Comparison of ENCODE assay signal across 8 cellular contexts in the genomic region with DNA sequence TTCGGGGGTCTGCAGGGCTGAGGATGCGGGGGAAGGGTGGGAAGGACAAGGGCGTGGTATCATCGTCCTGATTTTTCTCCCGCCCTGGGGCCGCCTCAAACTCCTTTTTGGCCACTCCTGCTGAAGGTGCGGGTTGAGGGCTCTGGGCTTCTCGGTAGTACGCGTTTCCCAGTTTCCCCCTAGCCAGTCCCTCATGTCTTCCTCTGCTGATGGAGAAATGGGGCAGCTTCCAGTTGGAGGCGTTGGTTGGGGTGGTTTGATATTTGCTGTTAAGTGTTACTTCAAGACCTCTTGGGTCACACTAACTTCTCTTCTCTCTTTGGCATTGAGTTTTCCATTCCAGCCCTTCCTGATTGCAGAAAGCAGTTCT. TPM values are rescaled to one million over a fixed set of nuclear protein-coding genes. Genes with fewer than 3 reads are reported as not detected.
DNase-seq lines count a peak whose midpoint lies in the region; ATAC-seq and TF ChIP-seq lines count a peak whose summit lies in the region.

No MANE protein-coding gene starts in this region.

- H3K18ac ChIP-seq in neuronal stem cell (ENCODE audit: low read length) = peak overlapping the region; percentile 99

- no peak overlapping the region for H3K4ac ChIP-seq in neuronal stem cell (ENCODE audit: low read length)

- H3K23ac ChIP-seq in neuronal stem cell (ENCODE audit: low read depth, low read length, poor library complexity) = peak overlapping the region; percentile 97

- H2BK120ac ChIP-seq in neuronal stem cell (ENCODE audit: low read depth, low read length) = no peak overlapping the region

- H3K4me2 ChIP-seq in neuronal stem cell (ENCODE audit: insufficient read depth, low read length, poor library complexity, severe bottlenecking) = peak overlapping the region; percentile 81

- no peak overlapping the region for H2BK12ac ChIP-seq in neuronal stem cell (ENCODE audit: low read length)

- no peaks in the 10 kb centered on the region for H3K36me3 ChIP-seq in neuronal stem cell (replicated peaks in 1 of 2; ENCODE audit: control insufficient read depth in 2 of 2, insufficient read depth in 2 of 2, low read length in 2 of 2)

- H3K79me1 ChIP-seq in neuronal stem cell (ENCODE audit: low read depth, low read length) = no peaks in the 10 kb centered on the region

- DNase-seq in NCI-H146 (lab: John Stamatoyannopoulos, UW) (peak; percentile 23), NCI-H146 treated with DMSO at 0.1 percent for 48 hours (lab: John Stamatoyannopoulos, UW; ENCODE audit: unreplicated experiment) (no peak), UCSD-AML1 (lab: John Stamatoyannopoulos, UW; ENCODE audit: unreplicated experiment) (peak; percentile 59), fibroblast of pulmonary artery (ENCODE audit: low read depth) (no peak), neuronal stem cell (ENCODE audit: low spot score) (no peak), GDM1 (lab: John Stamatoyannopoulos, UW) (no peak)

- H3K27ac ChIP-seq in neuronal stem cell (replicated peaks; ENCODE audit: low read length) = peak overlapping the region; percentile 92

- ATAC-seq in GM19467 (IDR thresholded peaks at IDR 0.05; ENCODE audit: unreplicated experiment) (peak; percentile 30), HG03460 (IDR thresholded peaks at IDR 0.05; ENCODE audit: unreplicated experiment) (peak; percentile 34)

- H3K4me3 ChIP-seq in fibroblast of pulmonary artery (replicated peaks; ENCODE audit: low read depth, low read length) (peak overlapping the region; percentile 58), neuronal stem cell (ENCODE audit: low read length in 2 of 2) (peak overlapping the region; percentile 85 to 93)

- peak overlapping the region; percentile 82 for H4K8ac ChIP-seq in neuronal stem cell (ENCODE audit: low read depth, low read length)

- peak overlapping the region; percentile 7 for H2AK5ac ChIP-seq in neuronal stem cell (ENCODE audit: low read depth, low read length)

- peak overlapping the region; percentile 97 for H3K9ac ChIP-seq in neuronal stem cell (ENCODE audit: low read depth, low read length, poor library complexity)

- H2AFZ ChIP-seq in neuronal stem cell (ENCODE audit: low read length) = peak overlapping the region; percentile 96

- H3K9me3 ChIP-seq in neuronal stem cell (replicated peaks in 1 of 2; ENCODE audit: control insufficient read depth in 2 of 2, insufficient read depth in 1 of 2, low read depth in 1 of 2, low read length in 2 of 2) = no peaks in the 10 kb centered on the region

- no peak overlapping the region for H4K91ac ChIP-seq in neuronal stem cell (ENCODE audit: low read depth, low read length, poor library complexity)

- H2BK5ac ChIP-seq in neuronal stem cell (ENCODE audit: low read length) = peak overlapping the region; percentile 82

- H3K27me3 ChIP-seq in neuronal stem cell (ENCODE audit: control insufficient read depth in 3 of 3, insufficient read depth in 3 of 3, low read depth in 1 of 3, low read length in 3 of 3) = no peaks in the 10 kb centered on the region

- no CpG with 5 or more reads among the region's 11 CpGs for WGBS in neuronal stem cell (ENCODE audit: extremely low coverage in 2 of 2, insufficient read length in 2 of 2, insufficient replicate concordance in 1 of 2), 2 donors

- peaks cover 0 to 3% of the 10 kb centered on the region in 2 donors for H3K4me1 ChIP-seq in neuronal stem cell (ENCODE audit: control insufficient read depth in 2 of 2, insufficient read depth in 1 of 2, low read depth in 1 of 2, low read length in 2 of 2)

- H3K14ac ChIP-seq in neuronal stem cell (ENCODE audit: low read length) = no peak overlapping the region

- TF ChIP-seq CTCF in fibroblast of pulmonary artery (IDR thresholded peaks at IDR 0.05; ENCODE audit: low read length, missing control alignments) = no peak

- peak overlapping the region; percentile 58 for H2BK15ac ChIP-seq in neuronal stem cell (ENCODE audit: low read length)

RNA-seq across cellular contexts. Expression of gene GSTCD, which starts 0.5 kb away (rescaled TPM):
- 16.5 TPM for polyA plus RNA-seq in neuronal stem cell (2013, experiment 1 of 2)
- polyA plus RNA-seq in neuronal stem cell (2013, experiment 2 of 2) = 18.9 TPM

RNA-seq across cellular contexts. Expression of gene INTS12, which starts 0.6 kb away (rescaled TPM):
- polyA plus RNA-seq in neuronal stem cell (2013, experiment 1 of 2) = 28.0 TPM
- polyA plus RNA-seq in neuronal stem cell (2013, experiment 2 of 2) = 28.3 TPM

Comparison
In these comparisons a context has a peak if more than half of its experiments do, and no peak if none do; other contexts are left out.
1. DNase-seq: peak in NCI-H146 (single experiment) and UCSD-AML1 (single experiment); none in NCI-H146 treated with DMSO at 0.1 percent for 48 hours (single experiment), fibroblast of pulmonary artery (single experiment), neuronal stem cell (single experiment) and GDM1 (single experiment).